ENCODE assay signal across 6 cellular contexts in genomic region chr14:23425798-23426197, GRCh38. TPM values are rescaled to one million over a fixed set of nuclear protein-coding genes. Genes with fewer than 3 reads are reported as not detected.
"Had no signal": no experiment of that assay in that cellular context is flagged by ENCODE, and none has a peak within 500 bp of the region (broad histone marks: within the 10 kb centered on the region; RNA-seq: fewer than 3 reads in every experiment).

No MANE protein-coding gene starts in this region.

RNA-seq across cellular contexts. Expression of gene MYH7, which starts 9.7 kb away (rescaled TPM):
- total RNA-seq: GM23338, H1, H9, HT-29, IMR-90, K562 had no signal

RNA-seq across cellular contexts. Expression of gene MYH6, which starts 17.7 kb away (rescaled TPM):
- total RNA-seq: H1, HT-29, IMR-90, K562 had no signal

RNA-seq across cellular contexts. Expression of gene CMTM5, which starts 49.0 kb away (rescaled TPM):
- total RNA-seq: H1, H9, HT-29, IMR-90, K562 had no signal

RNA-seq across cellular contexts. Expression of gene IL25, which starts 53.2 kb away (rescaled TPM):
- total RNA-seq: GM23338, H1, H9, HT-29, IMR-90, K562 had no signal
